In the genomic region with DNA sequence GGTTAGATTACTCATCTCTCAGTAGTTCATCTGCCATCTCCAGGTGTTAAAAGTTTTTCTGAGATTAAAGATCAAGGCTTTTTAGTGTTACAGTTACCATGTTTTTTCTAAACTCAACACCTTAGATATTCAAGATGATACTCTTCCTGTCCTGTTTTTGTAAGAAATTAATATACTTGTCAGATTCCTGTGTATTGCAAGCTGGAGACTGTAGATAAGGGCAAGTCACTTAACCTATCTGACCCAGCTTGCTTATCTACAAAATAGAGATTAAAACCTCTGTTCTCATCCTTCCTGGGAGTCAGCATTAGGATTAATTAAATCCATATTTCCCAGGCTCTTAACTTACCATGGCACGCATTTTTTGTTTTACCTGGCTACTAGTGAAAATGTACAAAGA, we compare ENCODE assay signal across 1 cellular context.
TF ChIP-seq lines count a peak whose summit lies in the region.

No MANE protein-coding gene starts in this region.

TF ChIP-seq in SK-N-SH treated with all-trans-retinoic acid at 6 μM for 48 hours, 23 proteins besides CTCF, POLR2A, EP300 and RAD21:
- TF ChIP-seq TSHZ2 (CRISPR knock-in tag; IDR thresholded peaks at IDR 0.05) (no peak), TCF4 (CRISPR knock-in tag; IDR thresholded peaks at IDR 0.05; ENCODE audit: borderline replicate concordance) (peak; percentile 49; the same call in 1 of the 2 replicates), GLIS3 (CRISPR knock-in tag; IDR thresholded peaks at IDR 0.05) (no peak), ISL1 (CRISPR knock-in tag; IDR thresholded peaks at IDR 0.05) (peak; percentile 47; the same call in 1 of the 2 replicates), ZNF565 (CRISPR knock-in tag; conservative IDR thresholded peaks at IDR 0.05; ENCODE audit: low read depth) (no peak), ZC3H10 (CRISPR knock-in tag; IDR thresholded peaks at IDR 0.05) (no peak), OSR1 (CRISPR knock-in tag; IDR thresholded peaks at IDR 0.05) (no peak)
